Comparison of ENCODE assay signal across 20 cellular contexts in genomic region chr10:68067508-68067907, GRCh38. TPM values are rescaled to one million over a fixed set of nuclear protein-coding genes. Genes with fewer than 3 reads are reported as not detected.
"Had no signal": no experiment of that assay in that cellular context is flagged by ENCODE, and none has a peak within 500 bp of the region (broad histone marks: within the 10 kb centered on the region; RNA-seq: fewer than 3 reads in every experiment).

No MANE protein-coding gene starts in this region.

- H3K4me3 ChIP-seq: coronary artery, esophagus squamous epithelium, right lobe of liver, upper lobe of left lung had no signal

- H3K27ac Mint-ChIP-seq: nephron progenitor cell; stimulated activated naive CD8-positive, alpha-beta T cell treated with anti-CD3 and anti-CD28 coated beads, Interleukin-15, Interleukin-2, amounts not matched to agents 100 ng/mL and 50 ng/mL, for 24 hours had no signal

- H3K27ac ChIP-seq: coronary artery, esophagus squamous epithelium, right lobe of liver, VCaP had no signal

- H3K9me3 Mint-ChIP-seq: nephron progenitor cell; stimulated activated naive CD8-positive, alpha-beta T cell treated with anti-CD3 and anti-CD28 coated beads, Interleukin-15, Interleukin-2, amounts not matched to agents 100 ng/mL and 50 ng/mL, for 24 hours had no signal

- FAIRE-seq: endothelial cell of umbilical vein had no signal

- DNase-seq: activated CD4-positive, alpha-beta T cell treated with anti-CD3 and anti-CD28 coated beads, Interleukin-2, amount 50 U/mL, for 48 hours; activated effector memory CD4-positive, alpha-beta T cell treated with Interleukin-2 at 50 U/mL for 16 hours; activated naive CD4-positive, alpha-beta T cell treated with anti-CD3 and anti-CD28 coated beads, Interleukin-2, amount 50 U/mL, for 16 hours; amniotic stem cell; caudate nucleus; esophagus squamous epithelium; glutamatergic neuron; hypothalamus; kidney glomerular epithelial cell; nephron progenitor cell; occipital lobe; right lobe of liver; T-helper 1 cell; upper lobe of left lung had no signal

- H3K27me3 ChIP-seq: esophagus squamous epithelium, right lobe of liver, upper lobe of left lung had no signal

- H3K27me3 Mint-ChIP-seq: stimulated activated naive CD8-positive, alpha-beta T cell treated with anti-CD3 and anti-CD28 coated beads, Interleukin-15, Interleukin-2, amounts not matched to agents 100 ng/mL and 50 ng/mL, for 24 hours had no signal

- H3K9me3 ChIP-seq: esophagus squamous epithelium, right lobe of liver, upper lobe of left lung had no signal

- ATAC-seq: right lobe of liver had no signal

- H3K4me3 Mint-ChIP-seq: nephron progenitor cell; stimulated activated naive CD8-positive, alpha-beta T cell treated with anti-CD3 and anti-CD28 coated beads, Interleukin-15, Interleukin-2, amounts not matched to agents 100 ng/mL and 50 ng/mL, for 24 hours had no signal

RNA-seq across cellular contexts. Expression of gene MYPN, which starts 41.8 kb away (rescaled TPM):
- total RNA-seq: endothelial cell of umbilical vein, esophagus squamous epithelium, mesenteric fat pad, occipital lobe, temporal lobe, upper lobe of left lung had no signal
